ENCODE assay signal across 8 cellular contexts in genomic region chr2:76599732-76600368, GRCh38.
A peak's percentile ranks its signal among the peaks of the same experiment; 100 is the strongest.
DNase-seq lines count a peak whose midpoint lies in the region; ATAC-seq, FAIRE-seq and TF ChIP-seq lines count a peak whose summit lies in the region.

No MANE protein-coding gene starts in this region.

- TF ChIP-seq RAD21 in H1 (IDR thresholded peaks at IDR 0.05 in 1 of 2, conservative IDR thresholded peaks at IDR 0.05 in 1 of 2; ENCODE audit: low read depth in 2 of 2, low read length in 2 of 2) = peak; percentile 98 to 99

- H3K56ac ChIP-seq in H1 (replicated peaks; ENCODE audit: insufficient read length, low read depth, low read length) = no peak overlapping the region

- no peak overlapping the region for H3K9ac ChIP-seq in Loucy (ENCODE audit: low read depth, low read length, poor library complexity, severe bottlenecking)
- H3K9ac ChIP-seq in H1 (replicated peaks in 1 of 4; ENCODE audit: extremely low read depth in 1 of 4, low read depth in 3 of 4, low read length in 3 of 4) = no peak overlapping the region

- peak overlapping the region; percentile 61 for H4K5ac ChIP-seq in H1 (ENCODE audit: insufficient read length, low read depth, low read length)

- H3K27me3 ChIP-seq in Loucy (ENCODE audit: insufficient read depth, low read length, poor library complexity, severe bottlenecking) = no peaks in the 10 kb centered on the region
- H3K27me3 ChIP-seq in PC-9 (ENCODE audit: insufficient read depth, low read depth) = no peaks in the 10 kb centered on the region
- H3K27me3 ChIP-seq in H1 (replicated peaks in 1 of 4; ENCODE audit: control insufficient read depth in 3 of 4, extremely low read depth in 1 of 4, insufficient read depth in 3 of 4, low read length in 3 of 4) = no peaks in the 10 kb centered on the region

- no peak overlapping the region for H3K4me3 ChIP-seq in Loucy (ENCODE audit: low read length, poor library complexity, severe bottlenecking)
- H3K4me3 ChIP-seq in PC-9 = no peak overlapping the region
- no peak overlapping the region for H3K4me3 ChIP-seq in H1 (ENCODE audit: extremely low read depth in 1 of 4, insufficient read depth in 2 of 4, low read depth in 3 of 4, low read length in 4 of 4)

- intact Hi-C loops in PC-9 (cut with micrococcal nuclease; ENCODE audit: unreplicated experiment) = loop anchor here (2.0 to 10.0 kb wide), 2 partner anchors 405 to 813 kb away; no protein-coding TSS in a partner anchor

- CTCF ChIA-PET in PC-9 (lab: Charles Lee) = no interaction called here
- CTCF ChIA-PET in H1 (lab: Charles Lee; ENCODE audit: partially characterized antibody) = interaction anchor here (0.5 to 4.4 kb wide), 52 partner anchors 8 to 825 kb away, joined by 3 to 29 read pairs (median 3); no protein-coding TSS in a partner anchor

- TF ChIP-seq CTCF in HFFc6 (IDR thresholded peaks at IDR 0.05) (peak; percentile 70), Loucy (conservative IDR thresholded peaks at IDR 0.05; ENCODE audit: low read length) (peak; percentile 92), PC-9 (conservative IDR thresholded peaks at IDR 0.05) (peak; percentile 87), H1 (IDR thresholded peaks at IDR 0.05; ENCODE audit: control extremely low read depth in 1 of 3, insufficient read depth in 1 of 3, low read depth in 1 of 3, low read length in 3 of 3) (peak; percentile 53 to 98 (median 95))

- WGBS in H1 (ENCODE audit: extremely low coverage in 1 of 2, insufficient coverage in 1 of 2, insufficient read length in 1 of 2, insufficient replicate concordance in 2 of 2, low coverage in 1 of 2, low lambda C conversion rate in 2 of 2, missing lambda C conversion rate in 1 of 2), 2 experiments = 25% methylated on average over 4 of the region's 4 CpGs; no CpG with 5 or more reads in 1 of the 2 experiments

- H3K36me3 ChIP-seq in Loucy (ENCODE audit: insufficient read depth, low read length) (no peaks in the 10 kb centered on the region), PC-9 (ENCODE audit: low read depth) (no peaks in the 10 kb centered on the region), H1 (ENCODE audit: control insufficient read depth in 2 of 4, insufficient read depth in 4 of 4, low read length in 3 of 4) (no peaks in the 10 kb centered on the region)

- TF ChIP-seq EP300 in H1 (IDR thresholded peaks at IDR 0.05; ENCODE audit: borderline replicate concordance in 1 of 2, low read depth in 2 of 2, low read length in 2 of 2) = no peak

- H2AK5ac ChIP-seq in H1 (ENCODE audit: low read depth, low read length) = no peak overlapping the region

- POLR2A ChIA-PET in PC-9 (lab: Charles Lee; ENCODE audit: unreplicated experiment) = no interaction called here
- POLR2A ChIA-PET in H1 (lab: Charles Lee; ENCODE audit: partially characterized antibody) = no interaction called here

- peak; percentile 7 to 15 for DNase-seq in stimulated activated naive CD8-positive, alpha-beta T cell treated with anti-CD3 and anti-CD28 coated beads, Interleukin-15, amount 100 ng/mL, for 72 hours
- DNase-seq in stimulated activated naive CD8-positive, alpha-beta T cell treated with anti-CD3 and anti-CD28 coated beads, Interleukin-15, Interleukin-2, amounts not matched to agents 100 U/mL and 50 U/mL, for 24 hours = no peak
- DNase-seq in HFFc6 (peak; percentile 34), PC-9 (peak; percentile 24 to 74), H1 (ENCODE audit: low read depth in 1 of 2, low spot score in 2 of 2) (peak in 1 of 2 experiments; percentile 71), medulla oblongata (ENCODE audit: extremely low spot score) (peak; percentile 92)
- no peak for DNase-seq in stimulated activated CD4-positive, alpha-beta T cell treated with anti-CD3 and anti-CD28 coated beads, Interleukin-4, amount 100 ng/mL, for 1 hour

- no peak overlapping the region for H3K4me3 Mint-ChIP-seq in stimulated activated naive CD8-positive, alpha-beta T cell treated with anti-CD3 and anti-CD28 coated beads, Interleukin-15, amount 100 ng/mL, for 72 hours
- no peak overlapping the region for H3K4me3 Mint-ChIP-seq in HFFc6

- H2AFZ ChIP-seq in Loucy (ENCODE audit: low read length) (peak overlapping the region; percentile 53), PC-9 (no peak overlapping the region), H1 (ENCODE audit: low read length) (peak overlapping the region; percentile 95)

- no TSS peak for BruUV-seq in PC-9 (replicated peaks; lab: Mats Ljungman, UMichigan)

- no peaks in the 10 kb centered on the region for H3K27me3 Mint-ChIP-seq in stimulated activated naive CD8-positive, alpha-beta T cell treated with anti-CD3 and anti-CD28 coated beads, Interleukin-15, amount 100 ng/mL, for 72 hours
- H3K27me3 Mint-ChIP-seq in HFFc6 (ENCODE audit: insufficient read depth) = no peaks in the 10 kb centered on the region

- peak overlapping the region; percentile 76 for H4K91ac ChIP-seq in H1 (replicated peaks; ENCODE audit: insufficient read length, low read length)

- no peaks in the 10 kb centered on the region for H3K23me2 ChIP-seq in H1 (ENCODE audit: low read depth, low read length)

- peak overlapping the region; percentile 45; the same call in 1 of the 2 replicates for H2BK5ac ChIP-seq in H1 (ENCODE audit: low read depth, low read length)

- H3K9me2 ChIP-seq in Loucy (replicated peaks; ENCODE audit: low read depth, low read length) (no peaks in the 10 kb centered on the region), PC-9 (ENCODE audit: insufficient read depth) (no peaks in the 10 kb centered on the region)

- H3K4ac ChIP-seq in H1 (replicated peaks; ENCODE audit: insufficient read length, low read depth, low read length) = no peak overlapping the region

- no peak overlapping the region for H3K27ac Mint-ChIP-seq in stimulated activated naive CD8-positive, alpha-beta T cell treated with anti-CD3 and anti-CD28 coated beads, Interleukin-15, amount 100 ng/mL, for 72 hours
- no peak overlapping the region for H3K27ac Mint-ChIP-seq in HFFc6

- H2BK15ac ChIP-seq in H1 (ENCODE audit: low read length) = peak overlapping the region; percentile 67; the same call in 1 of the 2 replicates

- peak; percentile 93 for FAIRE-seq in H1 (lab: Jason Lieb, UNC)

- no peaks in the 10 kb centered on the region for H3K36me3 Mint-ChIP-seq in HFFc6 (ENCODE audit: low read depth)

- no peaks in the 10 kb centered on the region for H3K4me1 ChIP-seq in Loucy (ENCODE audit: insufficient read depth, low read length, poor library complexity, severe bottlenecking)
- no peaks in the 10 kb centered on the region for H3K4me1 ChIP-seq in PC-9 (replicated peaks; ENCODE audit: insufficient read depth)
- H3K4me1 ChIP-seq in H1 (replicated peaks in 1 of 4; ENCODE audit: control insufficient read depth in 3 of 4, insufficient read depth in 4 of 4, low read length in 3 of 4) = peaks cover 0 to 2% (median 0%) of the 10 kb centered on the region in 4 experiments; a peak in 2 of 7 replicates

- no peak overlapping the region for H3K18ac ChIP-seq in H1 (ENCODE audit: extremely low read depth, low read length)

- no peaks in the 10 kb centered on the region for H3K79me1 ChIP-seq in H1 (ENCODE audit: low read depth, low read length)

- H3K9me3 ChIP-seq in Loucy (ENCODE audit: insufficient read depth, low read depth, low read length) (no peaks in the 10 kb centered on the region), PC-9 (ENCODE audit: insufficient read depth, low read depth) (no peaks in the 10 kb centered on the region; the same call in 1 of the 2 replicates), H1 (ENCODE audit: insufficient read depth in 2 of 2, low read depth in 1 of 2, low read length in 1 of 2) (no peaks in the 10 kb centered on the region)

- H3K4me1 Mint-ChIP-seq in stimulated activated naive CD8-positive, alpha-beta T cell treated with anti-CD3 and anti-CD28 coated beads, Interleukin-15, amount 100 ng/mL, for 72 hours = no peaks in the 10 kb centered on the region
- H3K4me1 Mint-ChIP-seq in HFFc6 (ENCODE audit: low read depth) = no peaks in the 10 kb centered on the region

- peak; percentile 64 for ATAC-seq in stimulated activated naive CD8-positive, alpha-beta T cell treated with anti-CD3 and anti-CD28 coated beads, Interleukin-15, amount 100 ng/mL, for 72 hours
- no peak for ATAC-seq in stimulated activated naive CD8-positive, alpha-beta T cell treated with anti-CD3 and anti-CD28 coated beads, Interleukin-15, Interleukin-2, amounts not matched to agents 100 U/mL and 50 U/mL, for 24 hours

- H4K20me1 ChIP-seq in Loucy (ENCODE audit: insufficient read depth, low read length, poor library complexity, severe bottlenecking) (no peaks in the 10 kb centered on the region), PC-9 (ENCODE audit: insufficient read depth) (no peaks in the 10 kb centered on the region), H1 (replicated peaks in 1 of 2; ENCODE audit: control insufficient read depth in 1 of 2, insufficient read depth in 2 of 2, low read length in 2 of 2) (no peaks in the 10 kb centered on the region)

- H3K27ac ChIP-seq in PC-9 (no peak overlapping the region), H1 (ENCODE audit: low read depth, low read length) (no peak overlapping the region)

- H3K9me3 Mint-ChIP-seq in stimulated activated naive CD8-positive, alpha-beta T cell treated with anti-CD3 and anti-CD28 coated beads, Interleukin-15, amount 100 ng/mL, for 72 hours = no peaks in the 10 kb centered on the region
- H3K9me3 Mint-ChIP-seq in HFFc6 = peaks cover 4% of the 10 kb centered on the region

- no peak for TF ChIP-seq POLR2A in H1 (IDR thresholded peaks at IDR 0.05; ENCODE audit: control extremely low read depth in 1 of 2, low read depth in 2 of 2, low read length in 2 of 2)

- no peak overlapping the region; the same call in 1 of the 2 replicates for H2BK12ac ChIP-seq in H1 (ENCODE audit: low read depth, low read length)

- no peak overlapping the region for H3K14ac ChIP-seq in H1 (ENCODE audit: insufficient read length)

- H4K8ac ChIP-seq in H1 (ENCODE audit: extremely low read depth, insufficient read depth, low read length) = no peak overlapping the region

- H2BK120ac ChIP-seq in H1 (replicated peaks; ENCODE audit: low read depth, low read length) = peak overlapping the region; percentile 73

- no peaks in the 10 kb centered on the region for H3K79me2 ChIP-seq in Loucy (ENCODE audit: insufficient read depth, low read length)
- H3K79me2 ChIP-seq in PC-9 (ENCODE audit: low read depth) = no peaks in the 10 kb centered on the region
- no peaks in the 10 kb centered on the region for H3K79me2 ChIP-seq in H1 (ENCODE audit: control insufficient read depth in 1 of 2, insufficient read depth in 2 of 2, low read length in 2 of 2)

- H3K4me2 ChIP-seq in Loucy (ENCODE audit: low read depth, low read length, poor library complexity, severe bottlenecking) (no peak overlapping the region), PC-9 (no peak overlapping the region), H1 (ENCODE audit: insufficient read depth in 1 of 2, low read depth in 2 of 2, low read length in 2 of 2) (no peak overlapping the region)

- H2BK20ac ChIP-seq in H1 (ENCODE audit: low read length) = peak overlapping the region; percentile 82

- H3K23ac ChIP-seq in H1 (ENCODE audit: insufficient read length) = no peak overlapping the region

- H3F3A ChIP-seq in Loucy (ENCODE audit: low read depth) (no peaks in the 10 kb centered on the region), PC-9 (ENCODE audit: insufficient read depth, low read depth) (no peaks in the 10 kb centered on the region)

TF ChIP-seq in H1, 55 proteins besides CTCF, POLR2A, EP300 and RAD21 (continues in another document):
- TF ChIP-seq CEBPB (IDR thresholded peaks at IDR 0.05; ENCODE audit: low read depth, low read length) (0 out of 2 replicates have a peak, but pooled peaks have one; percentile 18), TEAD4 (IDR thresholded peaks at IDR 0.05; ENCODE audit: low read depth, low read length) (peak; percentile 13; the same call in 1 of the 2 replicates)

Comparison
In these comparisons a context has a peak if more than half of its experiments do, and no peak if none do; other contexts are left out.
1. DNase-seq: peak in stimulated activated naive CD8-positive, alpha-beta T cell treated with anti-CD3 and anti-CD28 coated beads, Interleukin-15, amount 100 ng/mL, for 72 hours (2 of 2), HFFc6 (single experiment), PC-9 (2 of 2) and medulla oblongata (single experiment); none in stimulated activated naive CD8-positive, alpha-beta T cell treated with anti-CD3 and anti-CD28 coated beads, Interleukin-15, Interleukin-2, amounts not matched to agents 100 U/mL and 50 U/mL, for 24 hours (single experiment) and stimulated activated CD4-positive, alpha-beta T cell treated with anti-CD3 and anti-CD28 coated beads, Interleukin-4, amount 100 ng/mL, for 1 hour (single experiment).
2. Peak in every context shown above with its lines, with median percentiles within 50 percentile points of each other: CTCF ChIP-seq.